22 cellular contexts compared by ENCODE assay signal in genomic region chr2:176156301-176156958, GRCh38. TPM values are rescaled to one million over a fixed set of nuclear protein-coding genes. Genes with fewer than 3 reads are reported as not detected.
DNase-seq lines count a peak whose midpoint lies in the region; ATAC-seq and TF ChIP-seq lines count a peak whose summit lies in the region.
"Had no signal": no experiment of that assay in that cellular context is flagged by ENCODE, and none has a peak within 500 bp of the region (broad histone marks: within the 10 kb centered on the region; RNA-seq: fewer than 3 reads in every experiment).

No MANE protein-coding gene starts in this region.

- H3K9me3 Mint-ChIP-seq in IgD-negative memory B cell, result peaks cover 0 to 7% (median 0%) of the 10 kb centered on the region in 3 donors
- no peaks in the 10 kb centered on the region for H3K9me3 Mint-ChIP-seq in endothelial cell (ENCODE audit: unreplicated experiment)
- H3K9me3 Mint-ChIP-seq: activated CD4-positive, alpha-beta memory T cell treated with anti-CD3 and anti-CD28 coated beads for 36 hours; stimulated activated effector memory CD8-positive, alpha-beta T cell treated with anti-CD3 and anti-CD28 coated beads, Interleukin-12 subunit alpha, Interleukin-12 subunit beta, amount 100 ng/mL, for 72 hours; WTC11 had no signal

- H3K4me1 ChIP-seq in neuronal stem cell (ENCODE audit: control insufficient read depth in 2 of 2, insufficient read depth in 1 of 2, low read depth in 1 of 2, low read length in 2 of 2) (peaks cover 0 to 16% of the 10 kb centered on the region in 2 donors), PC-9 (replicated peaks; ENCODE audit: insufficient read depth) (no peaks in the 10 kb centered on the region)

- no peak overlapping the region for H3K9ac ChIP-seq in neuronal stem cell (ENCODE audit: low read depth, low read length, poor library complexity)

- peaks cover 0 to 1% (median 0%) of the 10 kb centered on the region in 3 donors for H3K4me1 Mint-ChIP-seq in IgD-negative memory B cell
- peaks cover 25% of the 10 kb centered on the region for H3K4me1 Mint-ChIP-seq in endothelial cell (ENCODE audit: unreplicated experiment)

- H4K91ac ChIP-seq in neuronal stem cell (ENCODE audit: low read depth, low read length, poor library complexity), result no peak overlapping the region

- no peak overlapping the region for H2BK120ac ChIP-seq in neuronal stem cell (ENCODE audit: low read depth, low read length)

- no peaks in the 10 kb centered on the region for H3K36me3 Mint-ChIP-seq in IgD-negative memory B cell
- H3K36me3 Mint-ChIP-seq in endothelial cell (ENCODE audit: low read depth, unreplicated experiment), result no peaks in the 10 kb centered on the region
- H3K36me3 Mint-ChIP-seq: CD8-positive, alpha-beta memory T cell had no signal

- H2AK5ac ChIP-seq in neuronal stem cell (ENCODE audit: low read depth, low read length), result no peak overlapping the region

- H3K27ac ChIP-seq in neuronal stem cell (replicated peaks; ENCODE audit: low read length) (no peak overlapping the region), PC-9 (no peak overlapping the region)
- H3K27ac ChIP-seq: sigmoid colon had no signal

- H2AFZ ChIP-seq in neuronal stem cell (ENCODE audit: low read length) (peak overlapping the region; percentile 94), PC-9 (no peak overlapping the region)

- H2BK12ac ChIP-seq in neuronal stem cell (ENCODE audit: low read length), result no peak overlapping the region

- BruUV-seq in PC-9 (replicated peaks; lab: Mats Ljungman, UMichigan), result no TSS peak

- H4K20me1 ChIP-seq in PC-9 (ENCODE audit: insufficient read depth), result no peaks in the 10 kb centered on the region

- WGBS in neuronal stem cell (ENCODE audit: extremely low coverage in 2 of 2, insufficient read length in 2 of 2, insufficient replicate concordance in 1 of 2), 2 donors, result no CpG with 5 or more reads among the region's 12 CpGs

- H3F3A ChIP-seq in PC-9 (ENCODE audit: insufficient read depth, low read depth), result no peaks in the 10 kb centered on the region

- DNase-seq in AG10803 (ENCODE audit: low read depth) (no peak), endothelial cell (ENCODE audit: low spot score) (no peak), neuronal stem cell (ENCODE audit: low spot score) (no peak), SIG-M5 (lab: John Stamatoyannopoulos, UW) (no peak), PC-9 (no peak)
- DNase-seq: activated CD4-positive, alpha-beta memory T cell treated with anti-CD3 and anti-CD28 coated beads for 36 hours; CD8-positive, alpha-beta memory T cell; hippocampal formation; mammary epithelial cell; MV-4-11; naive thymus-derived CD4-positive, alpha-beta T cell; NCI-H187 treated with DMSO at 0.1 percent for 48 hours; NCI-H226; sigmoid colon; T-helper 9 cell had no signal

- no peak overlapping the region for H2BK5ac ChIP-seq in neuronal stem cell (ENCODE audit: low read length)

- H3K23ac ChIP-seq in neuronal stem cell (ENCODE audit: low read depth, low read length, poor library complexity), result no peak overlapping the region

- peak overlapping the region; percentile 58 for H3K4me3 ChIP-seq in AG10803 (ENCODE audit: low read length)
- no peak overlapping the region for H3K4me3 ChIP-seq in neuronal stem cell (ENCODE audit: low read length in 2 of 2)
- no peak overlapping the region for H3K4me3 ChIP-seq in PC-9

- no peak overlapping the region for H2BK15ac ChIP-seq in neuronal stem cell (ENCODE audit: low read length)

- H3K27me3 Mint-ChIP-seq in IgD-negative memory B cell, result peaks cover 48% of the 10 kb centered on the region
- H3K27me3 Mint-ChIP-seq in endothelial cell (ENCODE audit: unreplicated experiment), result peaks cover 42% of the 10 kb centered on the region

- H3K4me2 ChIP-seq in neuronal stem cell (ENCODE audit: insufficient read depth, low read length, poor library complexity, severe bottlenecking) (no peak overlapping the region), PC-9 (no peak overlapping the region)

- no peak overlapping the region for H3K18ac ChIP-seq in neuronal stem cell (ENCODE audit: low read length)

- CTCF ChIA-PET in PC-9 (lab: Charles Lee), result no interaction called here

- no peak for TF ChIP-seq CTCF in AG10803 (conservative IDR thresholded peaks at IDR 0.05; ENCODE audit: low read length)
- TF ChIP-seq CTCF in endothelial cell (IDR thresholded peaks at IDR 0.05; ENCODE audit: unreplicated experiment), result no peak
- TF ChIP-seq CTCF in PC-9 (conservative IDR thresholded peaks at IDR 0.05), result no peak

- H3K4ac ChIP-seq in neuronal stem cell (ENCODE audit: low read length), result no peak overlapping the region

- H3K79me1 ChIP-seq in neuronal stem cell (ENCODE audit: low read depth, low read length), result no peaks in the 10 kb centered on the region

- peaks cover 69 to 100% (median 97%) of the 10 kb centered on the region in 3 experiments for H3K27me3 ChIP-seq in neuronal stem cell (ENCODE audit: control insufficient read depth in 3 of 3, insufficient read depth in 3 of 3, low read depth in 1 of 3, low read length in 3 of 3)
- peaks cover 90% of the 10 kb centered on the region for H3K27me3 ChIP-seq in PC-9 (ENCODE audit: insufficient read depth, low read depth)

- H3K9me2 ChIP-seq in PC-9 (ENCODE audit: insufficient read depth), result no peaks in the 10 kb centered on the region

- no peak for ATAC-seq in GM21825 (IDR thresholded peaks at IDR 0.05; ENCODE audit: unreplicated experiment)
- ATAC-seq in GM18870 (IDR thresholded peaks at IDR 0.05; ENCODE audit: unreplicated experiment), result no peak
- ATAC-seq: naive thymus-derived CD4-positive, alpha-beta T cell; stimulated activated effector memory CD8-positive, alpha-beta T cell treated with anti-CD3 and anti-CD28 coated beads, Interleukin-12 subunit alpha, Interleukin-12 subunit beta, amount 100 ng/mL, for 72 hours; WTC11 had no signal

- H3K14ac ChIP-seq in neuronal stem cell (ENCODE audit: low read length), result no peak overlapping the region

- POLR2A ChIA-PET in PC-9 (lab: Charles Lee; ENCODE audit: unreplicated experiment), result no interaction called here

- H3K36me3 ChIP-seq in neuronal stem cell (replicated peaks in 1 of 2; ENCODE audit: control insufficient read depth in 2 of 2, insufficient read depth in 2 of 2, low read length in 2 of 2) (no peaks in the 10 kb centered on the region), PC-9 (ENCODE audit: low read depth) (no peaks in the 10 kb centered on the region)

- H3K4me3 Mint-ChIP-seq in IgD-negative memory B cell, result peak overlapping the region in 2 of 4 donors; percentile 29 to 41
- peak overlapping the region; percentile 47 for H3K4me3 Mint-ChIP-seq in endothelial cell (ENCODE audit: unreplicated experiment)
- H3K4me3 Mint-ChIP-seq: activated CD4-positive, alpha-beta memory T cell treated with anti-CD3 and anti-CD28 coated beads for 36 hours; WTC11 had no signal

- H3K9me3 ChIP-seq in neuronal stem cell (replicated peaks in 1 of 2; ENCODE audit: control insufficient read depth in 2 of 2, insufficient read depth in 1 of 2, low read depth in 1 of 2, low read length in 2 of 2) (peaks cover 0 to 4% of the 10 kb centered on the region in 2 donors), PC-9 (ENCODE audit: insufficient read depth, low read depth) (no peaks in the 10 kb centered on the region)
- H3K9me3 ChIP-seq: sigmoid colon had no signal

- no peaks in the 10 kb centered on the region for H3K79me2 ChIP-seq in PC-9 (ENCODE audit: low read depth)

- H4K8ac ChIP-seq in neuronal stem cell (ENCODE audit: low read depth, low read length), result no peak overlapping the region

- H3K27ac Mint-ChIP-seq in IgD-negative memory B cell (peak overlapping the region; percentile 23 to 62 (median 60)), endothelial cell (ENCODE audit: unreplicated experiment) (no peak overlapping the region)
- H3K27ac Mint-ChIP-seq: activated CD4-positive, alpha-beta memory T cell treated with anti-CD3 and anti-CD28 coated beads for 36 hours; stimulated activated effector memory CD8-positive, alpha-beta T cell treated with anti-CD3 and anti-CD28 coated beads, Interleukin-12 subunit alpha, Interleukin-12 subunit beta, amount 100 ng/mL, for 72 hours; WTC11 had no signal

- intact Hi-C loops in PC-9 (cut with micrococcal nuclease; ENCODE audit: unreplicated experiment), result no loop called here

RNA-seq across cellular contexts. Expression of gene HOXD3, which starts 0.7 kb away (rescaled TPM):
- not detected for polyA plus RNA-seq in IgD-negative memory B cell
- 4.1 TPM for total RNA-seq in endothelial cell (ENCODE audit: unreplicated experiment)
- polyA plus RNA-seq in neuronal stem cell (2013, experiment 1 of 2), result not detected
- polyA plus RNA-seq in neuronal stem cell (2013, experiment 2 of 2), result not detected
- not detected in 2 replicates for total RNA-seq in PC-9 (2021)
- total RNA-seq: activated CD4-positive, alpha-beta memory T cell treated with anti-CD3 and anti-CD28 coated beads for 36 hours; CD8-positive, alpha-beta memory T cell; mammary epithelial cell; naive thymus-derived CD4-positive, alpha-beta T cell; WTC11 had no signal
- polyA plus RNA-seq: CD8-positive, alpha-beta memory T cell; keratinocyte; mammary epithelial cell; naive thymus-derived CD4-positive, alpha-beta T cell had no signal

RNA-seq across cellular contexts. Expression of gene HOXD4, which starts 5.1 kb away (rescaled TPM):
- not detected for polyA plus RNA-seq in IgD-negative memory B cell
- 3.5 TPM for total RNA-seq in endothelial cell (ENCODE audit: unreplicated experiment)
- polyA plus RNA-seq in neuronal stem cell (2013, experiment 1 of 2), result not detected
- not detected for polyA plus RNA-seq in neuronal stem cell (2013, experiment 2 of 2)
- total RNA-seq in PC-9 (2021), result not detected in 2 replicates
- total RNA-seq: activated CD4-positive, alpha-beta memory T cell treated with anti-CD3 and anti-CD28 coated beads for 36 hours; CD8-positive, alpha-beta memory T cell; H4; mammary epithelial cell; naive thymus-derived CD4-positive, alpha-beta T cell; WTC11 had no signal
- polyA plus RNA-seq: CD8-positive, alpha-beta memory T cell; keratinocyte; mammary epithelial cell; naive thymus-derived CD4-positive, alpha-beta T cell had no signal

RNA-seq across cellular contexts. Expression of gene HOXD8, which starts 26.9 kb away (rescaled TPM):
- polyA plus RNA-seq in IgD-negative memory B cell, result not detected
- total RNA-seq in endothelial cell (ENCODE audit: unreplicated experiment) (9.3 TPM), PC-9 (2021) (0.39 and 0.50 TPM in 2 replicates)
- polyA plus RNA-seq in neuronal stem cell (2013, experiment 1 of 2), result not detected
- not detected for polyA plus RNA-seq in neuronal stem cell (2013, experiment 2 of 2)
- total RNA-seq: activated CD4-positive, alpha-beta memory T cell treated with anti-CD3 and anti-CD28 coated beads for 36 hours; CD8-positive, alpha-beta memory T cell; H4; naive thymus-derived CD4-positive, alpha-beta T cell; WTC11 had no signal
- polyA plus RNA-seq: CD8-positive, alpha-beta memory T cell; keratinocyte; mammary epithelial cell; naive thymus-derived CD4-positive, alpha-beta T cell had no signal

RNA-seq across cellular contexts. Expression of gene HOXD1, which starts 32.0 kb away (rescaled TPM):
- polyA plus RNA-seq in IgD-negative memory B cell, result not detected
- total RNA-seq in endothelial cell (ENCODE audit: unreplicated experiment) (3.8 TPM), PC-9 (2021) (not detected in 2 replicates)
- not detected for polyA plus RNA-seq in neuronal stem cell (2013, experiment 1 of 2)
- not detected for polyA plus RNA-seq in neuronal stem cell (2013, experiment 2 of 2)
- total RNA-seq: activated CD4-positive, alpha-beta memory T cell treated with anti-CD3 and anti-CD28 coated beads for 36 hours; CD8-positive, alpha-beta memory T cell; H4; mammary epithelial cell; naive thymus-derived CD4-positive, alpha-beta T cell had no signal
- polyA plus RNA-seq: CD8-positive, alpha-beta memory T cell; keratinocyte; mammary epithelial cell; naive thymus-derived CD4-positive, alpha-beta T cell had no signal

RNA-seq across cellular contexts. Expression of gene HOXD9, which starts 33.9 kb away (rescaled TPM):
- not detected for polyA plus RNA-seq in IgD-negative memory B cell
- 0.56 TPM for total RNA-seq in endothelial cell (ENCODE audit: unreplicated experiment)
- polyA plus RNA-seq in neuronal stem cell (2013, experiment 1 of 2), result not detected
- polyA plus RNA-seq in neuronal stem cell (2013, experiment 2 of 2), result not detected
- total RNA-seq in PC-9 (2021), result not detected in 2 replicates
- total RNA-seq: activated CD4-positive, alpha-beta memory T cell treated with anti-CD3 and anti-CD28 coated beads for 36 hours; CD8-positive, alpha-beta memory T cell; mammary epithelial cell; naive thymus-derived CD4-positive, alpha-beta T cell; WTC11 had no signal
- polyA plus RNA-seq: CD8-positive, alpha-beta memory T cell; keratinocyte; mammary epithelial cell; naive thymus-derived CD4-positive, alpha-beta T cell had no signal
